In genomic region chr15:99090011-99090699, GRCh38 we compare ENCODE assay signal across 9 cellular contexts. TPM values are rescaled to one million over a fixed set of nuclear protein-coding genes. Genes with fewer than 3 reads are reported as not detected.
A peak's percentile ranks its signal among the peaks of the same experiment; 100 is the strongest.
DNase-seq lines count a peak whose midpoint lies in the region; ATAC-seq and TF ChIP-seq lines count a peak whose summit lies in the region.
"Had no signal": no experiment of that assay in that cellular context is flagged by ENCODE, and none has a peak within 500 bp of the region (broad histone marks: within the 10 kb centered on the region; RNA-seq: fewer than 3 reads in every experiment).

No MANE protein-coding gene starts in this region.

- ATAC-seq in HG02571 (IDR thresholded peaks at IDR 0.05; ENCODE audit: unreplicated experiment): peak; percentile 100

- H3K4me2 ChIP-seq in SK-N-SH: no peak overlapping the region

- intact Hi-C loops in activated CD4-positive, alpha-beta T cell treated with anti-CD3 and anti-CD28 coated beads, Interleukin-2, amount 10 ng/mL, durations not matched to agents 24 days and 14 days (cut with micrococcal nuclease): no loop called here
- intact Hi-C loops in posterior vena cava (cut with DNase I): no loop called here
- intact Hi-C loops in A673 (cut with micrococcal nuclease; ENCODE audit: unreplicated experiment): no loop called here

- H3K4me1 ChIP-seq in SK-N-SH (ENCODE audit: control insufficient read depth in 1 of 2, insufficient read depth in 2 of 2, low read depth in 1 of 2, low read length in 1 of 2): no peaks in the 10 kb centered on the region
- no peaks in the 10 kb centered on the region for H3K4me1 ChIP-seq in A673 (ENCODE audit: insufficient read depth, low read length, poor library complexity, severe bottlenecking)

- no peaks in the 10 kb centered on the region for H3K36me3 Mint-ChIP-seq in activated CD4-positive, alpha-beta T cell treated with anti-CD3 and anti-CD28 coated beads, Interleukin-2, amount 10 ng/mL, durations not matched to agents 24 days and 14 days (ENCODE audit: low read depth)

- TF ChIP-seq CTCF in SK-N-SH (IDR thresholded peaks at IDR 0.05) (no peak), A673 (conservative IDR thresholded peaks at IDR 0.05; ENCODE audit: low read depth, low read length) (no peak)

- in situ Hi-C loops in KBM-7 (cut with MboI; ENCODE audit: low pct_unique_long_range_greater_than_20kb, low sequenced_read_pairs): no loop called here

- no peak overlapping the region for H3K9ac ChIP-seq in SK-N-SH

- H3K9me3 ChIP-seq in SK-N-SH (no peaks in the 10 kb centered on the region), A673 (ENCODE audit: low read depth, low read length, poor library complexity, severe bottlenecking) (no peaks in the 10 kb centered on the region)

- H3K36me3 ChIP-seq in SK-N-SH (replicated peaks in 1 of 2; ENCODE audit: control insufficient read depth in 1 of 2, insufficient read depth in 2 of 2, low read length in 1 of 2): no peaks in the 10 kb centered on the region
- H3K36me3 ChIP-seq in A673 (ENCODE audit: insufficient read depth, low read length, poor library complexity, severe bottlenecking): no peaks in the 10 kb centered on the region

- no peak overlapping the region for H3K27ac Mint-ChIP-seq in activated CD4-positive, alpha-beta T cell treated with anti-CD3 and anti-CD28 coated beads, Interleukin-2, amount 10 ng/mL, durations not matched to agents 24 days and 14 days

- H4K20me1 ChIP-seq in SK-N-SH (ENCODE audit: insufficient read depth): no peaks in the 10 kb centered on the region

- H3K27me3 Mint-ChIP-seq in activated CD4-positive, alpha-beta T cell treated with anti-CD3 and anti-CD28 coated beads, Interleukin-2, amount 10 ng/mL, durations not matched to agents 24 days and 14 days: peaks cover 9% of the 10 kb centered on the region

- H3K27ac ChIP-seq in SK-N-SH (ENCODE audit: low read depth in 2 of 2, low read length in 1 of 2) (no peak overlapping the region), A673 (ENCODE audit: low read depth, low read length, poor library complexity, severe bottlenecking) (no peak overlapping the region)
- H3K27ac ChIP-seq: VCaP had no signal

- no peaks in the 10 kb centered on the region for H3K27me3 ChIP-seq in SK-N-SH (ENCODE audit: insufficient read depth)
- H3K27me3 ChIP-seq in A673 (replicated peaks; ENCODE audit: insufficient read depth, low read depth, low read length, poor library complexity): no peaks in the 10 kb centered on the region

- H3K79me2 ChIP-seq in SK-N-SH (ENCODE audit: insufficient read depth): no peaks in the 10 kb centered on the region

- 66% methylated on average over 3 of the region's 3 CpGs for WGBS in SK-N-SH (ENCODE audit: low lambda C conversion rate)

- H3K4me1 Mint-ChIP-seq in activated CD4-positive, alpha-beta T cell treated with anti-CD3 and anti-CD28 coated beads, Interleukin-2, amount 10 ng/mL, durations not matched to agents 24 days and 14 days: peaks cover 6% of the 10 kb centered on the region

- H3K4me3 Mint-ChIP-seq in activated CD4-positive, alpha-beta T cell treated with anti-CD3 and anti-CD28 coated beads, Interleukin-2, amount 10 ng/mL, durations not matched to agents 24 days and 14 days: no peak overlapping the region

- CTCF ChIA-PET in SK-N-SH (lab: Yijun Ruan, JAX): interaction anchor here (0.7 to 3.9 kb wide), 6 partner anchors 11 to 647 kb away, joined by 3 to 19 read pairs (median 4); partner anchors contain the start of gene SYNM
- CTCF ChIA-PET in A673 (lab: Charles Lee): no interaction called here

- H3K4me3 ChIP-seq in SK-N-SH (ENCODE audit: low read depth in 2 of 2, low read length in 1 of 2) (no peak overlapping the region), A673 (ENCODE audit: low read depth, low read length, poor library complexity, severe bottlenecking) (no peak overlapping the region)

- POLR2A ChIA-PET in SK-N-SH (lab: Yijun Ruan, JAX): no interaction called here
- POLR2A ChIA-PET in A673 (lab: Charles Lee; ENCODE audit: low non-redundant PET): no interaction called here

- peaks cover 4% of the 10 kb centered on the region for H3F3A ChIP-seq in SK-N-SH (replicated peaks; ENCODE audit: insufficient read depth)

- no peaks in the 10 kb centered on the region for H3K9me2 ChIP-seq in SK-N-SH

- no peak overlapping the region for H2AFZ ChIP-seq in SK-N-SH (ENCODE audit: low read depth)

- H3K9me3 Mint-ChIP-seq in activated CD4-positive, alpha-beta T cell treated with anti-CD3 and anti-CD28 coated beads, Interleukin-2, amount 10 ng/mL, durations not matched to agents 24 days and 14 days: no peaks in the 10 kb centered on the region

- no peak for TF ChIP-seq EP300 in SK-N-SH (IDR thresholded peaks at IDR 0.05; ENCODE audit: borderline replicate concordance in 1 of 2, low read depth in 1 of 2, low read length in 1 of 2)

- DNase-seq in activated CD4-positive, alpha-beta T cell treated with anti-CD3 and anti-CD28 coated beads, Interleukin-2, amount 10 ng/mL, durations not matched to agents 24 days and 14 days: peak; percentile 72
- DNase-seq in activated CD4-positive, alpha-beta T cell treated with anti-CD3 and anti-CD28 coated beads, Interleukin-2, amount 50 U/mL, for 48 hours: no peak
- DNase-seq in KBM-7: peak; percentile 25
- peak; percentile 19 for DNase-seq in posterior vena cava (ENCODE audit: low spot score)
- no peak for DNase-seq in DMS153 treated with DMSO at 0.1 percent for 48 hours (lab: John Stamatoyannopoulos, UW; ENCODE audit: unreplicated experiment)
- no peak for DNase-seq in SK-N-SH
- no peak for DNase-seq in A673 (ENCODE audit: low spot score)

- BruUV-seq in A673 (replicated peaks; lab: Mats Ljungman, UMichigan): no TSS peak

- TF ChIP-seq RAD21 in SK-N-SH (IDR thresholded peaks at IDR 0.05; ENCODE audit: low read length): no peak

TF ChIP-seq in SK-N-SH, 30 proteins besides CTCF, POLR2A, EP300 and RAD21 (continues in another document):
- no peak for TF ChIP-seq RCOR1 (IDR thresholded peaks at IDR 0.05; ENCODE audit: low read length)
- no peak for TF ChIP-seq TEAD4 (IDR thresholded peaks at IDR 0.05; ENCODE audit: borderline replicate concordance, insufficient read depth)
- no peak for TF ChIP-seq FOXM1 (IDR thresholded peaks at IDR 0.05; ENCODE audit: low read depth)
- TF ChIP-seq SMC3 (IDR thresholded peaks at IDR 0.05; ENCODE audit: low read depth, low read length): no peak
- no peak for TF ChIP-seq MAX (IDR thresholded peaks at IDR 0.05; ENCODE audit: low read depth)
- no peak for TF ChIP-seq PBX3 (IDR thresholded peaks at IDR 0.05)
- no peak for TF ChIP-seq RFX5 (IDR thresholded peaks at IDR 0.05; ENCODE audit: low read length)
- no peak for TF ChIP-seq RXRA (IDR thresholded peaks at IDR 0.05; ENCODE audit: borderline replicate concordance, low read depth)
- TF ChIP-seq MEF2A (IDR thresholded peaks at IDR 0.05; ENCODE audit: borderline replicate concordance, low read depth): no peak
- TF ChIP-seq YY1 (IDR thresholded peaks at IDR 0.05; ENCODE audit: low read depth): no peak
- no peak for TF ChIP-seq EZH2phosphoT487 (IDR thresholded peaks at IDR 0.05; ENCODE audit: borderline replicate concordance, low read depth)
- TF ChIP-seq NFIC (IDR thresholded peaks at IDR 0.05; ENCODE audit: borderline replicate concordance): no peak
- TF ChIP-seq IRF3 (IDR thresholded peaks at IDR 0.05; ENCODE audit: low read depth, low read length): no peak
- no peak for TF ChIP-seq ELF1 (IDR thresholded peaks at IDR 0.05)
- TF ChIP-seq SIN3A (IDR thresholded peaks at IDR 0.05; ENCODE audit: borderline replicate concordance, low read depth, low read length): no peak
- no peak for TF ChIP-seq USF2 (IDR thresholded peaks at IDR 0.05; ENCODE audit: borderline replicate concordance, low read depth, low read length)
- no peak for TF ChIP-seq TAF1 (IDR thresholded peaks at IDR 0.05; ENCODE audit: borderline replicate concordance, low read depth, low read length)
- no peak for TF ChIP-seq JUND (IDR thresholded peaks at IDR 0.05)

RNA-seq across cellular contexts. Expression of gene SYNM, which starts 14.7 kb away (rescaled TPM):
- 0.79 and 1.1 TPM in 2 replicates for total RNA-seq in activated CD4-positive, alpha-beta T cell treated with anti-CD3 and anti-CD28 coated beads, Interleukin-2, amount 10 ng/mL, durations not matched to agents 24 days and 14 days
- total RNA-seq in posterior vena cava (100 to 1,000 TPM; 447 to 863 TPM), A673 (2021) (2.6 and 2.7 TPM in 2 replicates)
- 4.3 and 5.0 TPM in 2 replicates for polyA plus RNA-seq in SK-N-SH (2012; rRNA removed)
- 3.8 and 4.1 TPM in 2 replicates for polyA plus RNA-seq in SK-N-SH (2012; cell fraction: cytosol; rRNA removed)
- 8.6 and 10.1 TPM in 2 replicates for polyA plus RNA-seq in SK-N-SH (2012; cell fraction: nucleus; rRNA removed)

Comparison
In these comparisons a context has a peak if more than half of its experiments do, and no peak if none do; other contexts are left out.
1. DNase-seq: peak in activated CD4-positive, alpha-beta T cell treated with anti-CD3 and anti-CD28 coated beads, Interleukin-2, amount 10 ng/mL, durations not matched to agents 24 days and 14 days (single experiment), KBM-7 (single experiment) and posterior vena cava (single experiment); none in activated CD4-positive, alpha-beta T cell treated with anti-CD3 and anti-CD28 coated beads, Interleukin-2, amount 50 U/mL, for 48 hours (0 of 2), DMS153 treated with DMSO at 0.1 percent for 48 hours (single experiment), SK-N-SH (single experiment) and A673 (single experiment).
2. RNA of gene SYNM, which starts 14.7 kb away (total RNA-seq): 447 to 863 TPM in posterior vena cava; 2.6 to 2.7 TPM in A673 and 0.79 to 1.1 TPM in activated CD4-positive, alpha-beta T cell treated with anti-CD3 and anti-CD28 coated beads, Interleukin-2, amount 10 ng/mL, durations not matched to agents 24 days and 14 days; every median in the first group is over 100 times any median in the second.